2 cellular contexts compared by ENCODE assay signal in genomic region chr12:59649203-59649602, GRCh38.
TF ChIP-seq lines count a peak whose summit lies in the region.

No MANE protein-coding gene starts in this region.

TF ChIP-seq in H1, 55 proteins besides CTCF, POLR2A, EP300 and RAD21:
- TF ChIP-seq KDM4A (IDR thresholded peaks at IDR 0.05; ENCODE audit: low read depth, low read length, severe bottlenecking) (no peak), CEBPB (IDR thresholded peaks at IDR 0.05; ENCODE audit: low read depth, low read length) (peak; percentile 60)
TF ChIP-seq in H1: peak in this region for 1.

TF ChIP-seq in SK-N-SH, 30 proteins besides CTCF, POLR2A, EP300 and RAD21:
- TF ChIP-seq RXRA (IDR thresholded peaks at IDR 0.05; ENCODE audit: borderline replicate concordance, low read depth), result no peak
- TF ChIP-seq MXI1 (IDR thresholded peaks at IDR 0.05; ENCODE audit: low read depth, low read length), result no peak
- no peak for TF ChIP-seq USF2 (IDR thresholded peaks at IDR 0.05; ENCODE audit: borderline replicate concordance, low read depth, low read length)
- no peak for TF ChIP-seq FOSL2 (IDR thresholded peaks at IDR 0.05; ENCODE audit: borderline replicate concordance, low read depth)
- TF ChIP-seq FOXJ3 (CRISPR knock-in tag; IDR thresholded peaks at IDR 0.05), result no peak
- no peak for TF ChIP-seq IRF3 (IDR thresholded peaks at IDR 0.05; ENCODE audit: low read depth, low read length)
- TF ChIP-seq ELF1 (IDR thresholded peaks at IDR 0.05), result no peak
- TF ChIP-seq EZH2phosphoT487 (IDR thresholded peaks at IDR 0.05; ENCODE audit: borderline replicate concordance, low read depth), result no peak
- no peak for TF ChIP-seq FOXM1 (IDR thresholded peaks at IDR 0.05; ENCODE audit: low read depth)
